ENCODE assay signal across 8 cellular contexts in genomic region chr11:68870470-68870869, GRCh38. TPM values are rescaled to one million over a fixed set of nuclear protein-coding genes. Genes with fewer than 3 reads are reported as not detected.
DNase-seq lines count a peak whose midpoint lies in the region; ATAC-seq, FAIRE-seq and TF ChIP-seq lines count a peak whose summit lies in the region.

No MANE protein-coding gene starts in this region.

- peak overlapping the region; percentile 78 for H2AFZ ChIP-seq in keratinocyte (ENCODE audit: control insufficient read depth, low read length)

- H3K27me3 ChIP-seq in keratinocyte (ENCODE audit: control insufficient read depth, extremely low read depth, insufficient read depth, low read length), result peaks cover 7% of the 10 kb centered on the region
- H3K27me3 ChIP-seq in stomach, result no peaks in the 10 kb centered on the region

- intact Hi-C loops in stomach (cut with DNase I; ENCODE audit: low total_unique reads), result no loop called here

- H3K27me3 Mint-ChIP-seq in T-helper 2 cell treated with Interferon-gamma antibody and Interleukin-4, amounts not matched to agents 5 μg/mL and 100 μg/mL, for 36 hours (ENCODE audit: low read depth), result peaks cover 25% of the 10 kb centered on the region
- H3K27me3 Mint-ChIP-seq in activated CD8-positive, alpha-beta T cell treated with anti-CD3 and anti-CD28 coated beads, Interleukin-2, amount 10 ng/mL, durations not matched to agents 7 days and 5 days (ENCODE audit: low read depth), result peaks cover 29% of the 10 kb centered on the region

- H3K9me3 ChIP-seq in keratinocyte (ENCODE audit: control insufficient read depth, low read depth, low read length), result no peaks in the 10 kb centered on the region
- H3K9me3 ChIP-seq in stomach, result no peaks in the 10 kb centered on the region

- H4K20me1 ChIP-seq in keratinocyte (ENCODE audit: control insufficient read depth, extremely low read depth, insufficient read depth, low read length), result no peaks in the 10 kb centered on the region

- POLR2A ChIA-PET in activated CD8-positive, alpha-beta T cell treated with anti-CD3 and anti-CD28 coated beads, Interleukin-2, amount 10 ng/mL, durations not matched to agents 7 days and 5 days (lab: Charles Lee), result no interaction called here

- no peak for TF ChIP-seq EP300 in stomach (IDR thresholded peaks at IDR 0.05)

- H3K4me3 Mint-ChIP-seq in T-helper 2 cell treated with Interferon-gamma antibody and Interleukin-4, amounts not matched to agents 5 μg/mL and 100 μg/mL, for 36 hours, result peak overlapping the region; percentile 80
- H3K4me3 Mint-ChIP-seq in activated CD8-positive, alpha-beta T cell treated with anti-CD3 and anti-CD28 coated beads, Interleukin-2, amount 10 ng/mL, durations not matched to agents 7 days and 5 days, result peak overlapping the region; percentile 77

- H3K4me1 ChIP-seq in keratinocyte (ENCODE audit: control insufficient read depth, extremely low read depth, insufficient read depth, low read length), result no peaks in the 10 kb centered on the region
- peaks cover 4 to 46% (median 39%) of the 10 kb centered on the region in 4 donors for H3K4me1 ChIP-seq in stomach

- H3K27ac ChIP-seq in keratinocyte (ENCODE audit: control insufficient read depth, insufficient read depth, low read length) (no peak overlapping the region), stomach (peak overlapping the region; percentile 28 to 71 (median 57))

- 21 to 39% (median 27%) methylated on average over 9 of the region's 9 CpGs for WGBS in stomach, 5 donors

- no peak for TF ChIP-seq POLR2A in stomach (IDR thresholded peaks at IDR 0.05)

- H3K4me1 Mint-ChIP-seq in T-helper 2 cell treated with Interferon-gamma antibody and Interleukin-4, amounts not matched to agents 5 μg/mL and 100 μg/mL, for 36 hours (ENCODE audit: low read depth), result peaks cover 8% of the 10 kb centered on the region
- H3K4me1 Mint-ChIP-seq in activated CD8-positive, alpha-beta T cell treated with anti-CD3 and anti-CD28 coated beads, Interleukin-2, amount 10 ng/mL, durations not matched to agents 7 days and 5 days (ENCODE audit: low read depth), result peaks cover 20% of the 10 kb centered on the region

- CTCF ChIA-PET in activated CD8-positive, alpha-beta T cell treated with anti-CD3 and anti-CD28 coated beads, Interleukin-2, amount 10 ng/mL, durations not matched to agents 7 days and 5 days (lab: Charles Lee), result no interaction called here

- ATAC-seq in activated CD8-positive, alpha-beta T cell treated with anti-CD3 and anti-CD28 coated beads, Interleukin-2, amount 10 ng/mL, durations not matched to agents 7 days and 5 days, result no peak
- ATAC-seq in HG03378 (IDR thresholded peaks at IDR 0.05; ENCODE audit: unreplicated experiment), result no peak
- ATAC-seq in GM18907 (IDR thresholded peaks at IDR 0.05; ENCODE audit: unreplicated experiment), result no peak

- peak overlapping the region; percentile 43 for H3K9ac ChIP-seq in keratinocyte (ENCODE audit: control insufficient read depth, extremely low read depth, insufficient read depth, low read length)

- peak overlapping the region; percentile 49 for H3K4me2 ChIP-seq in keratinocyte (ENCODE audit: control insufficient read depth, extremely low read depth, insufficient read depth, low read depth, low read length)

- H3K9me3 Mint-ChIP-seq in T-helper 2 cell treated with Interferon-gamma antibody and Interleukin-4, amounts not matched to agents 5 μg/mL and 100 μg/mL, for 36 hours, result no peaks in the 10 kb centered on the region
- no peaks in the 10 kb centered on the region for H3K9me3 Mint-ChIP-seq in activated CD8-positive, alpha-beta T cell treated with anti-CD3 and anti-CD28 coated beads, Interleukin-2, amount 10 ng/mL, durations not matched to agents 7 days and 5 days (ENCODE audit: insufficient read depth)

- H3K9me1 ChIP-seq in keratinocyte (ENCODE audit: control insufficient read depth, extremely low read depth, insufficient read depth, low read length), result no peaks in the 10 kb centered on the region

- H3K4me3 ChIP-seq in keratinocyte (ENCODE audit: control insufficient read depth in 2 of 3, extremely low read depth in 1 of 3, insufficient read depth in 2 of 3, low read depth in 1 of 3, low read length in 3 of 3) (peak overlapping the region in 1 of 3 experiments; percentile 54), stomach (peak overlapping the region; percentile 38 to 44 (median 38))

- no peak for DNase-seq in T-helper 2 cell treated with Interferon-gamma antibody and Interleukin-4, amounts not matched to agents 5 μg/mL and 100 μg/mL, for 36 hours (ENCODE audit: low spot score)
- DNase-seq in T-helper 2 cell, result no peak
- DNase-seq in activated CD8-positive, alpha-beta T cell treated with anti-CD3 and anti-CD28 coated beads, Interleukin-2, amount 10 ng/mL, durations not matched to agents 7 days and 5 days, result no peak
- no peak for DNase-seq in keratinocyte (ENCODE audit: low read depth, low spot score)
- DNase-seq in stomach, result no peak
- no peak for DNase-seq in hypothalamus (lab: John Stamatoyannopoulos, UW)

- no peaks in the 10 kb centered on the region for H3K36me3 Mint-ChIP-seq in T-helper 2 cell treated with Interferon-gamma antibody and Interleukin-4, amounts not matched to agents 5 μg/mL and 100 μg/mL, for 36 hours (ENCODE audit: low read depth)
- no peaks in the 10 kb centered on the region for H3K36me3 Mint-ChIP-seq in activated CD8-positive, alpha-beta T cell treated with anti-CD3 and anti-CD28 coated beads, Interleukin-2, amount 10 ng/mL, durations not matched to agents 7 days and 5 days (ENCODE audit: low read depth)

- dilution Hi-C loops in keratinocyte (cut with MboI; ENCODE audit: extremely low pct_ligation_motif_present, low sequenced_read_pairs), result no loop called here

- no peaks in the 10 kb centered on the region for H3K79me2 ChIP-seq in keratinocyte (ENCODE audit: control insufficient read depth, insufficient read depth, low read length)

- TF ChIP-seq CTCF in keratinocyte (optimal IDR thresholded peaks at IDR 0.05 in 1 of 3, IDR thresholded peaks at IDR 0.05 in 1 of 3, conservative IDR thresholded peaks at IDR 0.05 in 1 of 3; ENCODE audit: extremely low read depth in 1 of 3, insufficient read depth in 2 of 3, low read length in 3 of 3) (no peak), stomach (IDR thresholded peaks at IDR 0.05) (no peak)

- H3K36me3 ChIP-seq in keratinocyte (ENCODE audit: control insufficient read depth in 2 of 2, extremely low read depth in 1 of 2, insufficient read depth in 2 of 2, low read length in 2 of 2), result no peaks in the 10 kb centered on the region
- no peaks in the 10 kb centered on the region for H3K36me3 ChIP-seq in stomach

- no peak for FAIRE-seq in keratinocyte (lab: Jason Lieb, UNC)

- H3K27ac Mint-ChIP-seq in T-helper 2 cell treated with Interferon-gamma antibody and Interleukin-4, amounts not matched to agents 5 μg/mL and 100 μg/mL, for 36 hours, result no peak overlapping the region
- H3K27ac Mint-ChIP-seq in activated CD8-positive, alpha-beta T cell treated with anti-CD3 and anti-CD28 coated beads, Interleukin-2, amount 10 ng/mL, durations not matched to agents 7 days and 5 days, result no peak overlapping the region

RNA-seq across cellular contexts. Expression of gene CPT1A, which starts 28.8 kb away (rescaled TPM):
- 10 to 100 TPM; 63.2 to 69.1 TPM for total RNA-seq in activated CD8-positive, alpha-beta T cell treated with anti-CD3 and anti-CD28 coated beads, Interleukin-2, amount 10 ng/mL, durations not matched to agents 7 days and 5 days
- polyA plus RNA-seq in keratinocyte, result 12.0 to 25.5 TPM (median 12.9 TPM) in 3 replicates
- polyA plus RNA-seq in keratinocyte (2011; ENCODE audit: low read depth), result 17.0 TPM
- polyA plus RNA-seq in keratinocyte (2011; cell fraction: cytosol; rRNA removed), result 10.7 and 11.6 TPM in 2 replicates
- 35.0 and 37.1 TPM in 2 replicates for polyA plus RNA-seq in keratinocyte (2011; cell fraction: nucleus; rRNA removed)
- polyA plus RNA-seq in keratinocyte (2012; ENCODE audit: low replicate concordance), result 13.3 and 25.6 TPM in 2 replicates
- polyA minus RNA-seq in keratinocyte, result 36.9 to 65.1 TPM (median 42.2 TPM) in 3 replicates
- 33.8 TPM for polyA minus RNA-seq in keratinocyte (2011; cell fraction: cytosol; rRNA and poly(A)+ RNA removed)
- 70.4 and 95.8 TPM in 2 replicates for polyA minus RNA-seq in keratinocyte (2011; cell fraction: nucleus; rRNA and poly(A)+ RNA removed)
- 100 to 1,000 TPM in 1 of 5 donors, 10 to 100 TPM in 4; 17.0 to 103 (median 61.7) TPM for total RNA-seq in stomach
- polyA plus RNA-seq in stomach, result 10 to 100 TPM in 2 of 3 donors, 1 to 10 TPM in 1; 7.0 to 10.5 (median 10.3) TPM

RNA-seq across cellular contexts. Expression of gene MRPL21, which starts 33.2 kb away (rescaled TPM):
- 10 to 100 TPM; 64.9 to 69.0 TPM for total RNA-seq in activated CD8-positive, alpha-beta T cell treated with anti-CD3 and anti-CD28 coated beads, Interleukin-2, amount 10 ng/mL, durations not matched to agents 7 days and 5 days
- polyA plus RNA-seq in keratinocyte, result 85.8 to 120 TPM (median 115 TPM) in 3 replicates
- 39.1 TPM for polyA plus RNA-seq in keratinocyte (2011; ENCODE audit: low read depth)
- 69.4 and 91.8 TPM in 2 replicates for polyA plus RNA-seq in keratinocyte (2011; cell fraction: cytosol; rRNA removed)
- 38.2 and 40.5 TPM in 2 replicates for polyA plus RNA-seq in keratinocyte (2011; cell fraction: nucleus; rRNA removed)
- 65.3 and 103 TPM in 2 replicates for polyA plus RNA-seq in keratinocyte (2012; ENCODE audit: low replicate concordance)
- polyA minus RNA-seq in keratinocyte, result 26.2 to 34.7 TPM (median 31.8 TPM) in 3 replicates
- polyA minus RNA-seq in keratinocyte (2011; cell fraction: cytosol; rRNA and poly(A)+ RNA removed), result 67.5 TPM
- polyA minus RNA-seq in keratinocyte (2011; cell fraction: nucleus; rRNA and poly(A)+ RNA removed), result 12.7 and 12.9 TPM in 2 replicates
- 100 to 1,000 TPM in 2 of 5 donors, 10 to 100 TPM in 3; 30.6 to 185 (median 56.7) TPM for total RNA-seq in stomach
- polyA plus RNA-seq in stomach, result 100 to 1,000 TPM in 1 of 3 donors, 10 to 100 TPM in 2; 92.1 to 112 (median 93.1) TPM

RNA-seq across cellular contexts. Expression of gene IGHMBP2, which starts 33.2 kb away (rescaled TPM):
- 10 to 100 TPM; 25.0 to 28.2 TPM for total RNA-seq in activated CD8-positive, alpha-beta T cell treated with anti-CD3 and anti-CD28 coated beads, Interleukin-2, amount 10 ng/mL, durations not matched to agents 7 days and 5 days
- polyA plus RNA-seq in keratinocyte (6.2 to 10.0 TPM (median 7.3 TPM) in 3 replicates), stomach (10 to 100 TPM in 2 of 3 donors, 1 to 10 TPM in 1; 9.2 to 14.2 (median 11.3) TPM)
- polyA plus RNA-seq in keratinocyte (2011; ENCODE audit: low read depth), result 8.5 TPM
- polyA plus RNA-seq in keratinocyte (2011; cell fraction: cytosol; rRNA removed), result 4.2 and 7.1 TPM in 2 replicates
- 21.3 and 27.7 TPM in 2 replicates for polyA plus RNA-seq in keratinocyte (2011; cell fraction: nucleus; rRNA removed)
- polyA plus RNA-seq in keratinocyte (2012; ENCODE audit: low replicate concordance), result 6.8 and 7.4 TPM in 2 replicates
- 8.4 to 19.3 TPM (median 12.9 TPM) in 3 replicates for polyA minus RNA-seq in keratinocyte
- polyA minus RNA-seq in keratinocyte (2011; cell fraction: cytosol; rRNA and poly(A)+ RNA removed), result 8.1 TPM
- polyA minus RNA-seq in keratinocyte (2011; cell fraction: nucleus; rRNA and poly(A)+ RNA removed), result 12.2 and 14.3 TPM in 2 replicates
- total RNA-seq in stomach, result 100 to 1,000 TPM in 1 of 5 donors, 10 to 100 TPM in 3, 1 to 10 TPM in 1; 8.8 to 133 (median 25.6) TPM
